In the genomic region with DNA sequence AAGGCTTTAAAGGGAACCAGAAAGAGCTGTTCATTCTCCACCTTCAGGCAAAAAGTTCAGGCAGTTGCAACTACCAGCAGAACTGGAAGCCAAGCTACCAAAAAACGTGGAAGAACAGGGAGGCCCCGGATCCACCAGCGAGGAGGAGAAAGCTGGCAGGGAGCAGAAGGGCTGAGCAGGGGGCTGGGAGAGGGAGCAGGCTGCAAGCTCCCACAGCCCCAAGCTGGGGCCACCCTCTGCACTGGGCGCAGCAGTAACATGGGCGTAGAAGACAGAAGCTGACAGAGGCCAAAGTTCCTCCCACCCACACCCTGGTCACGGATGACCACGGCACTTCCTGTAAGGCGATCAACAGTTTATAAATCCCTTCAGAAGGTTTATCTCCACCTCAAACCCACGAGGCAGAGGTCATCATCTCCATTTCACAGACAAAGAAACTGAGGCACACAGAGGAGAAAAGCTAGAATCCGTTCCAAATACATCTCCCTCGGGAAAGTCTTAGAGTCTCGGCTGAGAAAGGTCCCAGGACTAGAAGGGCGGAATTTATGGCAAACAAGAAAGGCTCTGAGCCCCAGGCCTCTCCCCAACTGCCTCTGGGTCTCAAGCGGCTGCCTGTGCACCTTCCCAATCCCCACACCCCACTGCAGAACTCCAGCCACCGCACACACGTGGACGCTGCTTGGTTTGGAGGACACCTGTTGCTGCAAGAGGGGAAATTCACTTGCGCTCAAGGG, we compare ENCODE assay signal across 8 cellular contexts. TPM values are rescaled to one million over a fixed set of nuclear protein-coding genes. Genes with fewer than 3 reads are reported as not detected.
DNase-seq lines count a peak whose midpoint lies in the region; ATAC-seq and TF ChIP-seq lines count a peak whose summit lies in the region.

No MANE protein-coding gene starts in this region.

- peaks cover 54% of the 10 kb centered on the region for H3K4me1 Mint-ChIP-seq in neural crest cell

- H4K20me1 ChIP-seq in DND-41 (ENCODE audit: insufficient read depth, low read length): peaks cover 61% of the 10 kb centered on the region

- peak overlapping the region; percentile 99 for H3K4me2 ChIP-seq in DND-41 (ENCODE audit: insufficient read depth, low read length)

- no peaks in the 10 kb centered on the region for H3K36me3 Mint-ChIP-seq in neural crest cell (ENCODE audit: low read depth)

- H2AFZ ChIP-seq in DND-41 (ENCODE audit: low read depth, low read length): no peak overlapping the region

- peak overlapping the region; percentile 83 for H3K4me3 Mint-ChIP-seq in neural crest cell

- H3K36me3 ChIP-seq in DND-41 (ENCODE audit: insufficient read depth, low read length) (peaks cover 4% of the 10 kb centered on the region; the same call in 1 of the 2 replicates), ectodermal cell (ENCODE audit: control insufficient read depth, insufficient read depth, low read length) (no peaks in the 10 kb centered on the region)

- no peaks in the 10 kb centered on the region for H3K9me3 Mint-ChIP-seq in neural crest cell

- DNase-seq in DND-41 (peak; percentile 26), NCI-H1694 treated with DMSO at 0.1 percent for 48 hours (lab: John Stamatoyannopoulos, UW) (peak; percentile 36), neural crest cell (ENCODE audit: low read depth, low spot score) (no peak), GM10248 (ENCODE audit: extremely low spot score) (no peak)
- no peak for DNase-seq in NK-92 treated with Interleukin-12 subunit alpha and Interleukin-12 subunit beta, amount 100 ng/mL, for 24 hours (lab: John Stamatoyannopoulos, UW)

- H3K4me3 ChIP-seq in DND-41 (ENCODE audit: low read depth in 1 of 2, low read length in 2 of 2): peak overlapping the region; percentile 21 to 84; a peak in 3 of 4 replicates
- H3K4me3 ChIP-seq in ectodermal cell (ENCODE audit: insufficient read depth, low read depth, low read length): peak overlapping the region; percentile 55

- peaks cover 52% of the 10 kb centered on the region for H3K27me3 Mint-ChIP-seq in neural crest cell (ENCODE audit: low read depth)

- CTCF ChIA-PET in GM10248 (lab: Yijun Ruan, JAX): no interaction called here

- 25 to 26% methylated on average over 18 of the region's 18 CpGs for WGBS in ectodermal cell, 2 experiments

- no peak for TF ChIP-seq CTCF in DND-41 (IDR thresholded peaks at IDR 0.05; ENCODE audit: borderline replicate concordance, extremely low read depth, low read length, poor library complexity, severe bottlenecking)
- TF ChIP-seq CTCF in neural crest cell (conservative IDR thresholded peaks at IDR 0.05): no peak
- TF ChIP-seq CTCF in GM10248 (IDR thresholded peaks at IDR 0.05; ENCODE audit: control extremely low read depth, extremely low read depth, low read depth, missing control alignments): no peak

- peaks cover 66% of the 10 kb centered on the region for H3K79me2 ChIP-seq in DND-41 (ENCODE audit: insufficient read depth, low read length)

- no peaks in the 10 kb centered on the region for H3K27me3 ChIP-seq in DND-41 (ENCODE audit: insufficient read depth, low read length, poor library complexity)
- peaks cover 12% of the 10 kb centered on the region for H3K27me3 ChIP-seq in ectodermal cell (ENCODE audit: control insufficient read depth, insufficient read depth, low read length, poor library complexity, severe bottlenecking)

- H3K27ac ChIP-seq in DND-41 (ENCODE audit: low read length) (peak overlapping the region; percentile 42), ectodermal cell (ENCODE audit: insufficient read depth, low read depth, low read length, poor library complexity, severe bottlenecking) (no peak overlapping the region)

- POLR2A ChIA-PET in GM10248 (lab: Yijun Ruan, JAX): no interaction called here

- ATAC-seq in DND-41 (ENCODE audit: insufficient read depth, low read depth): no peak
- no peak for ATAC-seq in GM19351 (IDR thresholded peaks at IDR 0.05; ENCODE audit: unreplicated experiment)
- ATAC-seq in GM18498 (IDR thresholded peaks at IDR 0.05; ENCODE audit: unreplicated experiment): no peak

- H3K9ac ChIP-seq in DND-41 (ENCODE audit: low read depth, low read length): peak overlapping the region; percentile 63

- no peaks in the 10 kb centered on the region for H3K9me3 ChIP-seq in DND-41 (ENCODE audit: insufficient read depth, low read length, severe bottlenecking)
- H3K9me3 ChIP-seq in ectodermal cell (ENCODE audit: control insufficient read depth, low read length): no peaks in the 10 kb centered on the region

- H3K27ac Mint-ChIP-seq in neural crest cell (ENCODE audit: unreplicated experiment): no peak overlapping the region

- H3K4me1 ChIP-seq in DND-41 (ENCODE audit: insufficient read depth, low read length) (peaks cover 55% of the 10 kb centered on the region), ectodermal cell (ENCODE audit: control insufficient read depth, insufficient read depth, low read length) (peaks cover 44% of the 10 kb centered on the region)

RNA-seq across cellular contexts. Expression of a gene that starts 1.8 kb away (rescaled TPM):
- polyA plus RNA-seq in ectodermal cell (2013, experiment 1 of 4): 67.5 TPM
- 71.2 TPM for polyA plus RNA-seq in ectodermal cell (2013, experiment 2 of 4)
- polyA plus RNA-seq in ectodermal cell (2013, experiment 3 of 4): 48.8 TPM
- polyA plus RNA-seq in ectodermal cell (2013, experiment 4 of 4): 50.3 TPM
- total RNA-seq in neural crest cell: 31.4 and 32.3 TPM in 2 replicates

RNA-seq across cellular contexts. Expression of a gene that starts 42.7 kb away (rescaled TPM):
- polyA plus RNA-seq in ectodermal cell (2013, experiment 1 of 4): 2.7 TPM
- polyA plus RNA-seq in ectodermal cell (2013, experiment 2 of 4): 2.8 TPM
- polyA plus RNA-seq in ectodermal cell (2013, experiment 3 of 4): 2.3 TPM
- 2.3 TPM for polyA plus RNA-seq in ectodermal cell (2013, experiment 4 of 4)
- 2.3 and 2.5 TPM in 2 replicates for total RNA-seq in neural crest cell

Comparison
In these comparisons a context has a peak if more than half of its experiments do, and no peak if none do; other contexts are left out.
1. DNase-seq: peak in DND-41 (single experiment) and NCI-H1694 treated with DMSO at 0.1 percent for 48 hours (single experiment); none in neural crest cell (single experiment), GM10248 (single experiment) and NK-92 treated with Interleukin-12 subunit alpha and Interleukin-12 subunit beta, amount 100 ng/mL, for 24 hours (single experiment).